Comparison of ENCODE assay signal across 12 cellular contexts in the genomic region with DNA sequence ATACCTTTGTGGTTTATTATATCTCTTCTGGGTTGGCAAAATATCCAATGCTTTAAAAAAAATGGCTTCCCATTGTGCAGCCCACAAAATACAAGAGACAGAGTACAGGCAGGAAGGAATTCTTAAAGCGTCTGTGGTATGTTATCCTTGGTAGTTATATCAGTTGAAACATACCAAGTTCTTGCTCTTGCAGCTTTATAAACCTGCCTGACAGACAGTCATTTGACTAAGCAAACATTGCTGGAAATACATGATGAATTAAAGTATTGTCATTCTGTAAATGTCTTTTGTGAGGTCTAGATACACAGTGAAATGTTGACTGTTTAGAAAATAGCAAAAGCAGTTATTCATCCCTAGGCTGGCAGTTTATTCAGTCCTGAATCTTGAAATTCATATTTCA. TPM values are rescaled to one million over a fixed set of nuclear protein-coding genes. Genes with fewer than 3 reads are reported as not detected.
DNase-seq lines count a peak whose midpoint lies in the region; FAIRE-seq and TF ChIP-seq lines count a peak whose summit lies in the region.
"Had no signal": no experiment of that assay in that cellular context is flagged by ENCODE, and none has a peak within 500 bp of the region (broad histone marks: within the 10 kb centered on the region; RNA-seq: fewer than 3 reads in every experiment).

No MANE protein-coding gene starts in this region.

- DNase-seq in DMS114 treated with DMSO at 0.1 percent for 48 hours (lab: John Stamatoyannopoulos, UW; ENCODE audit: unreplicated experiment) (peak; percentile 10), OCI-M1 (lab: John Stamatoyannopoulos, UW) (peak; percentile 5), mesothelial cell of epicardium (ENCODE audit: low spot score in 2 of 2, unreplicated experiment in 2 of 2) (no peak), ureter (ENCODE audit: low spot score) (no peak), NCI-H1105 (lab: John Stamatoyannopoulos, UW) (no peak)
- DNase-seq in CD4-positive, alpha-beta memory T cell, result no peak
- DNase-seq in activated CD8-positive, alpha-beta memory T cell treated with anti-CD3 and anti-CD28 coated beads for 24 hours, result no peak
- DNase-seq: effector CD4-positive, alpha-beta T cell; T-helper 1 cell; uterus had no signal

- H3K27ac Mint-ChIP-seq in mesothelial cell of epicardium, result peak overlapping the region; percentile 94
- no peak overlapping the region for H3K27ac Mint-ChIP-seq in CD4-positive, alpha-beta memory T cell

- no peak overlapping the region for H3K27ac ChIP-seq in CD4-positive, alpha-beta memory T cell (ENCODE audit: low read depth, low read length)

- intact Hi-C loops in CD4-positive, alpha-beta memory T cell (cut with micrococcal nuclease), result no loop called here

- no peak overlapping the region for H3K4me3 ChIP-seq in CD4-positive, alpha-beta memory T cell (ENCODE audit: low read length in 2 of 2)
- H3K4me3 ChIP-seq: BLaER1 treated with 17β-estradiol and CSF1 and Interleukin-3, amounts not matched to agents 10 nM and 100 nM; uterus had no signal

- peak; percentile 37 for FAIRE-seq in endometrium (lab: Jason Lieb, UNC)

- POLR2A ChIA-PET in CD4-positive, alpha-beta memory T cell (lab: Charles Lee; ENCODE audit: partially characterized antibody), result no interaction called here

- no peak overlapping the region for H3K4me3 Mint-ChIP-seq in mesothelial cell of epicardium
- H3K4me3 Mint-ChIP-seq in CD4-positive, alpha-beta memory T cell, result no peak overlapping the region

- H3K36me3 Mint-ChIP-seq in mesothelial cell of epicardium, result peaks cover 2% of the 10 kb centered on the region
- H3K36me3 Mint-ChIP-seq in CD4-positive, alpha-beta memory T cell, result no peaks in the 10 kb centered on the region

- H3K9me3 Mint-ChIP-seq in mesothelial cell of epicardium, result no peaks in the 10 kb centered on the region
- no peaks in the 10 kb centered on the region for H3K9me3 Mint-ChIP-seq in CD4-positive, alpha-beta memory T cell

- H3K36me3 ChIP-seq in CD4-positive, alpha-beta memory T cell (ENCODE audit: insufficient read depth, low read length), result no peaks in the 10 kb centered on the region
- H3K36me3 ChIP-seq: BLaER1 treated with 17β-estradiol and CSF1 and Interleukin-3, amounts not matched to agents 10 nM and 100 nM; uterus had no signal

- peaks cover 21% of the 10 kb centered on the region for H3K4me1 Mint-ChIP-seq in mesothelial cell of epicardium
- no peaks in the 10 kb centered on the region for H3K4me1 Mint-ChIP-seq in CD4-positive, alpha-beta memory T cell

- H3K27me3 Mint-ChIP-seq in mesothelial cell of epicardium (ENCODE audit: low read depth), result no peaks in the 10 kb centered on the region
- peaks cover 2 to 3% of the 10 kb centered on the region in 2 donors for H3K27me3 Mint-ChIP-seq in CD4-positive, alpha-beta memory T cell

- H3K4me1 ChIP-seq in CD4-positive, alpha-beta memory T cell (ENCODE audit: insufficient read depth, low read length), result no peaks in the 10 kb centered on the region
- H3K4me1 ChIP-seq: uterus had no signal

- CTCF ChIA-PET in CD4-positive, alpha-beta memory T cell (lab: Charles Lee; ENCODE audit: partially characterized antibody), result no interaction called here

- no peaks in the 10 kb centered on the region for H3K27me3 ChIP-seq in CD4-positive, alpha-beta memory T cell (ENCODE audit: insufficient read depth, low read length)
- H3K27me3 ChIP-seq: BLaER1 treated with 17β-estradiol and CSF1 and Interleukin-3, amounts not matched to agents 10 nM and 100 nM; uterus had no signal

- no peak for TF ChIP-seq CTCF in mesothelial cell of epicardium (IDR thresholded peaks at IDR 0.05; ENCODE audit: unreplicated experiment)

- no peaks in the 10 kb centered on the region for H3K9me3 ChIP-seq in CD4-positive, alpha-beta memory T cell (ENCODE audit: control insufficient read depth in 1 of 2, low read length in 2 of 2)
- H3K9me3 ChIP-seq: BLaER1 treated with 17β-estradiol and CSF1 and Interleukin-3, amounts not matched to agents 10 nM and 100 nM; uterus had no signal

RNA-seq across cellular contexts. Expression of a gene that starts 44.8 kb away (rescaled TPM):
- 40.3 to 42.7 TPM (median 40.3 TPM) in 3 replicates for total RNA-seq in mesothelial cell of epicardium
- total RNA-seq in ureter, result 44.2 TPM
- 1 to 10 TPM; 8.7 to 9.3 TPM for total RNA-seq in CD4-positive, alpha-beta memory T cell
- 10 to 100 TPM; 41.5 to 47.9 TPM for polyA plus RNA-seq in CD4-positive, alpha-beta memory T cell

Comparison
In these comparisons a context has a peak if more than half of its experiments do, and no peak if none do; other contexts are left out.
1. DNase-seq: peak in DMS114 treated with DMSO at 0.1 percent for 48 hours (single experiment) and OCI-M1 (single experiment); none in mesothelial cell of epicardium (0 of 2), ureter (single experiment), CD4-positive, alpha-beta memory T cell (0 of 5), activated CD8-positive, alpha-beta memory T cell treated with anti-CD3 and anti-CD28 coated beads for 24 hours (single experiment) and NCI-H1105 (single experiment).